In genomic region chr2:223316346-223316745, GRCh38 we compare ENCODE assay signal across 18 cellular contexts.
"Had no signal": no experiment of that assay in that cellular context is flagged by ENCODE, and none has a peak within 500 bp of the region (broad histone marks: within the 10 kb centered on the region; RNA-seq: fewer than 3 reads in every experiment).

No MANE protein-coding gene starts in this region.

- H3K9me3 ChIP-seq: gastrocnemius medialis, prostate gland, sigmoid colon, testis, tibial artery, upper lobe of left lung had no signal

- ATAC-seq: gastrocnemius medialis; left lobe of liver; naive thymus-derived CD8-positive, alpha-beta T cell; right cardiac atrium; stimulated activated memory B cell treated with anti-CD40 and anti-IgM and Interleukin-4, amounts not matched to agents 10 μg/mL and 1 μg/mL and 100 μg/mL, for 72 hours; stimulated activated naive CD8-positive, alpha-beta T cell treated with anti-CD3 and anti-CD28 coated beads, Interleukin-15, Interleukin-2, amounts not matched to agents 100 U/mL and 50 U/mL, for 24 hours had no signal

- H3K4me1 ChIP-seq: gastrocnemius medialis, prostate gland, testis, upper lobe of left lung had no signal

- H3K36me3 ChIP-seq: gastrocnemius medialis, prostate gland, sigmoid colon, tibial artery, upper lobe of left lung had no signal

- H3K27me3 ChIP-seq: dorsolateral prefrontal cortex, gastrocnemius medialis, sigmoid colon, testis, tibial artery, upper lobe of left lung had no signal

- DNase-seq: dorsolateral prefrontal cortex; effector CD4-positive, alpha-beta T cell; gastrocnemius medialis; head of caudate nucleus; naive thymus-derived CD8-positive, alpha-beta T cell; nephron progenitor cell; nucleus accumbens; right cardiac atrium; sigmoid colon; stimulated activated CD4-positive, alpha-beta T cell treated with anti-CD3 and anti-CD28 coated beads, Interleukin-4, amount 100 ng/mL, for 4 hours; stimulated activated naive CD8-positive, alpha-beta T cell treated with anti-CD3 and anti-CD28 coated beads, Interleukin-15, Interleukin-2, amounts not matched to agents 100 U/mL and 50 U/mL, for 24 hours; substantia nigra; testis; tibial artery; upper lobe of left lung had no signal

- H3K27ac ChIP-seq: dorsolateral prefrontal cortex, gastrocnemius medialis, prostate gland, sigmoid colon, testis, tibial artery, upper lobe of left lung had no signal

- H3K4me3 ChIP-seq: dorsolateral prefrontal cortex, gastrocnemius medialis, prostate gland, sigmoid colon, testis, tibial artery, upper lobe of left lung had no signal
